8 cellular contexts compared by ENCODE assay signal in genomic region chr1:211258756-211259595, GRCh38. TPM values are rescaled to one million over a fixed set of nuclear protein-coding genes. Genes with fewer than 3 reads are reported as not detected.
DNase-seq lines count a peak whose midpoint lies in the region; ATAC-seq and TF ChIP-seq lines count a peak whose summit lies in the region.

Gene RCOR3 (plus strand): TSS chr1:211259366. CDS start chr1:211259561, 195 bp downstream.

- TF ChIP-seq CTCF in GM13976 (IDR thresholded peaks at IDR 0.05; ENCODE audit: borderline replicate concordance, control extremely low read depth, extremely low read depth, insufficient read depth, missing control alignments) (peak; percentile 71), adrenal gland (IDR thresholded peaks at IDR 0.05) (peak; percentile 15 to 58 (median 42)), heart right ventricle (IDR thresholded peaks at IDR 0.05) (peak; percentile 25 to 76 (median 64)), prostate gland (IDR thresholded peaks at IDR 0.05) (peak; percentile 26 to 63 (median 54))

- H3K27ac ChIP-seq in adrenal gland (peak within 1 kb of the TSS; percentile 86 to 97 (median 97)), heart right ventricle (peak within 1 kb of the TSS; percentile 97 to 99 (median 99)), prostate gland (peak within 1 kb of the TSS; percentile 99)

- in situ Hi-C loops in GM13976 (cut with MboI; ENCODE audit: low sequenced_read_pairs, unreplicated experiment): no loop called here

- DNase-seq in GM13976 (ENCODE audit: low spot score): peak; percentile 91
- peak; percentile 99 for DNase-seq in NCI-H1436 (lab: John Stamatoyannopoulos, UW)
- DNase-seq in T-helper 1 cell: peak; percentile 84 to 91 (median 91)
- peak; percentile 92 to 96 (median 94) for DNase-seq in adrenal gland
- peak; percentile 95 to 96 for DNase-seq in heart right ventricle
- peak; percentile 94 for DNase-seq in prostate gland (ENCODE audit: low spot score)
- DNase-seq in ureter (ENCODE audit: low spot score): peak; percentile 96

- intact Hi-C loops in adrenal gland (cut with DNase I) (no loop called here), heart right ventricle (cut with DNase I) (no loop called here), prostate gland (cut with DNase I) (no loop called here)

- ATAC-seq in HG02840 (IDR thresholded peaks at IDR 0.05; ENCODE audit: low FRiP score, unreplicated experiment) (peak; percentile 64), heart right ventricle (peak; percentile 89 to 94 (median 92))

- H3K9me3 ChIP-seq in adrenal gland (replicated peaks in 1 of 3): no peaks in the 10 kb centered on the region
- peaks cover 0 to 3% (median 0%) of the 10 kb centered on the region in 11 donors for H3K9me3 ChIP-seq in heart right ventricle
- no peaks in the 10 kb centered on the region for H3K9me3 ChIP-seq in prostate gland

- H3K27me3 ChIP-seq in adrenal gland (no peaks in the 10 kb centered on the region), heart right ventricle (no peaks in the 10 kb centered on the region), prostate gland (replicated peaks; ENCODE audit: insufficient read depth) (no peaks in the 10 kb centered on the region)

- H3K4me3 ChIP-seq in adrenal gland (peak within 1 kb of the TSS; percentile 86 to 92 (median 90)), heart right ventricle (peak within 1 kb of the TSS; percentile 58 to 98 (median 92)), prostate gland (peak within 1 kb of the TSS; percentile 97 to 98)

- TF ChIP-seq POLR2A in adrenal gland (IDR thresholded peaks at IDR 0.05): peak; percentile 63 to 87
- peak; percentile 72 for TF ChIP-seq POLR2A in prostate gland (IDR thresholded peaks at IDR 0.05)

- 0% methylated on average over 35 to 90 of the region's 92 CpGs for WGBS in adrenal gland, 4 donors
- 0 to 1% methylated on average over 65 to 86 of the region's 92 CpGs for WGBS in heart right ventricle, 2 donors
- 1% methylated on average over 59 of the region's 92 CpGs for WGBS in prostate gland

- H3K4me1 ChIP-seq in adrenal gland (replicated peaks in 1 of 2) (peaks cover 19 to 23% of the 10 kb centered on the region in 2 donors), heart right ventricle (peaks cover 0 to 29% (median 22%) of the 10 kb centered on the region in 9 donors), prostate gland (replicated peaks) (peaks cover 5% of the 10 kb centered on the region)

- H3K36me3 ChIP-seq in adrenal gland (replicated peaks in 1 of 2): no peaks in the 10 kb centered on the region
- peaks cover 0 to 19% (median 0%) of the 10 kb centered on the region in 9 donors for H3K36me3 ChIP-seq in heart right ventricle
- no peaks in the 10 kb centered on the region for H3K36me3 ChIP-seq in prostate gland

RNA-seq across cellular contexts. Expression of gene RCOR3, which starts in this region (rescaled TPM):
- total RNA-seq in adrenal gland (10 to 100 TPM; 28.4 to 57.2 (median 36.5) TPM), heart right ventricle (10 to 100 TPM; 38.9 to 65.5 (median 50.5) TPM), prostate gland (10 to 100 TPM; 56.4 to 78.3 TPM), ureter (104 TPM)
- polyA plus RNA-seq in adrenal gland (10 to 100 TPM; 19.4 to 35.2 (median 30.0) TPM), heart right ventricle (10 to 100 TPM; 17.7 to 49.8 TPM)

Comparison
In these comparisons a context has a peak if more than half of its experiments do, and no peak if none do; other contexts are left out.
1. Peak in every context shown above with its lines: DNase-seq, ATAC-seq, H3K4me3 ChIP-seq and H3K27ac ChIP-seq.